21 cellular contexts compared by ENCODE assay signal in the genomic region with DNA sequence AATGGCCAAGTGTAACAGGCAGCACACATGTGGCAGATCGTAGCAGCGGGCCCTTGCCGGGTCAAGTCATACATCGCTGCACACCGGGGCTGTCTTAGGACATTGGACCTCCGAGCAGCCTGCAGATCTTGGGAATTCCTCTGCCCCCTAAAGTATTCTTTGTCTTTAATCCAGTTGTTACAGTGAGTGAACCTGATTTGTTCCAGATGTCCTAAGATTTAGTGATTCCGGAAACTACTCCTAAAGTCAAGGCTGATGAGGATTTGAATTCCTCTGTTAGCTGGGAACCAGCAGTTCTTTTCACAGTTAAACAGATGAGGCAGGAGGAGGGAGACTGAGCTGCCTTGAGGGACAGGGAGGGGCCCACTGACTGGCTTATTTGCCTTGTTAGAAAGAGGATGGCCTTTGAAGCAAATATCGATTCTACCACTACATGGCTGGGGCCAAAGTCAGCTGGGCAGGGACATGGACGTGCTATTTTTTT.
DNase-seq lines count a peak whose midpoint lies in the region; ATAC-seq and TF ChIP-seq lines count a peak whose summit lies in the region.
"Had no signal": no experiment of that assay in that cellular context is flagged by ENCODE, and none has a peak within 500 bp of the region (broad histone marks: within the 10 kb centered on the region; RNA-seq: fewer than 3 reads in every experiment).

No MANE protein-coding gene starts in this region.

- H3K4ac ChIP-seq in trophoblast cell (ENCODE audit: low read depth, low read length) = no peak overlapping the region

- no peak overlapping the region for H3K4me3 Mint-ChIP-seq in nephron progenitor cell
- H3K4me3 Mint-ChIP-seq: activated CD4-positive, alpha-beta memory T cell treated with anti-CD3 and anti-CD28 coated beads for 36 hours; CD8-positive, alpha-beta memory T cell; HFFc6 had no signal

- no peaks in the 10 kb centered on the region for H3K9me3 Mint-ChIP-seq in nephron progenitor cell
- H3K9me3 Mint-ChIP-seq: activated CD4-positive, alpha-beta memory T cell treated with anti-CD3 and anti-CD28 coated beads for 36 hours; CD8-positive, alpha-beta memory T cell; HFFc6 had no signal

- H3K36me3 ChIP-seq in thoracic aorta (no peaks in the 10 kb centered on the region), trophoblast cell (ENCODE audit: control insufficient read depth in 1 of 2, insufficient read depth in 2 of 2, low read length in 2 of 2) (no peaks in the 10 kb centered on the region)
- H3K36me3 ChIP-seq: right atrium auricular region, WERI-Rb-1 had no signal

- in situ Hi-C loops in GM13977 (cut with MboI; ENCODE audit: low pct_unique_long_range_greater_than_20kb, low sequenced_read_pairs, unreplicated experiment) = no loop called here

- WGBS in trophoblast cell (ENCODE audit: extremely low coverage, insufficient coverage, insufficient read length) = no CpG with 5 or more reads among the region's 9 CpGs

- H3K27ac Mint-ChIP-seq in nephron progenitor cell = peak overlapping the region; percentile 83
- H3K27ac Mint-ChIP-seq: activated CD4-positive, alpha-beta memory T cell treated with anti-CD3 and anti-CD28 coated beads for 36 hours; CD8-positive, alpha-beta memory T cell; HFFc6 had no signal

- H3K9ac ChIP-seq in trophoblast cell (ENCODE audit: low read length) = no peak overlapping the region

- DNase-seq in RPMI7951 (ENCODE audit: low read depth) (peak; percentile 50), fibroblast of the conjunctiva (ENCODE audit: low read depth) (peak; percentile 20), nephron progenitor cell (peak; percentile 56), thoracic aorta (ENCODE audit: low spot score) (no peak), trophoblast cell (no peak), GM10248 (ENCODE audit: extremely low spot score) (no peak), GM13977 (ENCODE audit: low spot score) (no peak)
- DNase-seq: activated CD4-positive, alpha-beta memory T cell treated with anti-CD3 and anti-CD28 coated beads for 36 hours; amniotic stem cell; CD8-positive, alpha-beta memory T cell; DMS79 treated with DMSO at 0.1 percent for 48 hours; HFFc6; Kasumi-1; left colon; NCI-H1092; NCI-H2029; NCI-H345; testis; WERI-Rb-1 had no signal

- H2AFZ ChIP-seq in trophoblast cell (ENCODE audit: insufficient read depth, low read length, poor library complexity) = no peak overlapping the region

- H3K4me1 ChIP-seq in thoracic aorta (ENCODE audit: control insufficient read depth in 1 of 2, low read depth in 2 of 2) = peaks cover 20 to 51% of the 10 kb centered on the region in 2 donors
- H3K4me1 ChIP-seq in trophoblast cell (ENCODE audit: control insufficient read depth in 1 of 2, insufficient read depth in 2 of 2, low read length in 2 of 2) = peaks cover 0 to 3% of the 10 kb centered on the region in 2 experiments

- POLR2A ChIA-PET in GM10248 (lab: Yijun Ruan, JAX) = no interaction called here

- H2BK5ac ChIP-seq in trophoblast cell (ENCODE audit: low read depth, low read length, poor library complexity) = no peak overlapping the region

- H3K79me2 ChIP-seq in trophoblast cell (ENCODE audit: control insufficient read depth, insufficient read depth, low read length, poor library complexity) = no peaks in the 10 kb centered on the region

- no peak overlapping the region for H3K23ac ChIP-seq in trophoblast cell (ENCODE audit: low read length)

- no peak overlapping the region for H3K4me2 ChIP-seq in trophoblast cell (ENCODE audit: low read length)

- no peaks in the 10 kb centered on the region for H3K9me3 ChIP-seq in thoracic aorta
- H3K9me3 ChIP-seq in trophoblast cell (ENCODE audit: insufficient read depth, low read depth, low read length) = no peaks in the 10 kb centered on the region
- H3K9me3 ChIP-seq: right atrium auricular region, testis had no signal

- H3K4me3 ChIP-seq in thoracic aorta (no peak overlapping the region), trophoblast cell (ENCODE audit: low read depth, low read length) (no peak overlapping the region)
- H3K4me3 ChIP-seq: right atrium auricular region, testis had no signal

- H4K12ac ChIP-seq in trophoblast cell (ENCODE audit: low read depth, low read length) = no peak overlapping the region

- H4K8ac ChIP-seq in trophoblast cell (ENCODE audit: low read depth, low read length) = no peak overlapping the region

- no peak overlapping the region for H4K91ac ChIP-seq in trophoblast cell (ENCODE audit: low read depth, low read length)

- H3K14ac ChIP-seq in trophoblast cell (ENCODE audit: low read length) = no peak overlapping the region

- peaks cover 5% of the 10 kb centered on the region for H3K36me3 Mint-ChIP-seq in nephron progenitor cell (ENCODE audit: low read depth)
- H3K36me3 Mint-ChIP-seq: activated CD4-positive, alpha-beta memory T cell treated with anti-CD3 and anti-CD28 coated beads for 36 hours; CD8-positive, alpha-beta memory T cell had no signal

- H3K18ac ChIP-seq in trophoblast cell (ENCODE audit: low read length) = no peak overlapping the region

- no peak overlapping the region for H2BK120ac ChIP-seq in trophoblast cell (ENCODE audit: insufficient read depth, low read length, poor library complexity)

- no peaks in the 10 kb centered on the region for H3K79me1 ChIP-seq in trophoblast cell (ENCODE audit: low read length)

- H3K4me1 Mint-ChIP-seq in nephron progenitor cell = peaks cover 62% of the 10 kb centered on the region
- H3K4me1 Mint-ChIP-seq: CD8-positive, alpha-beta memory T cell had no signal

- TF ChIP-seq CTCF in nephron progenitor cell (IDR thresholded peaks at IDR 0.05) (no peak), thoracic aorta (IDR thresholded peaks at IDR 0.05) (no peak), GM10248 (IDR thresholded peaks at IDR 0.05; ENCODE audit: control extremely low read depth, extremely low read depth, low read depth, missing control alignments) (no peak), GM13977 (IDR thresholded peaks at IDR 0.05; ENCODE audit: extremely low read depth, insufficient read depth, missing control alignments) (no peak)

- no peak for ATAC-seq in thoracic aorta (ENCODE audit: insufficient number of reproducible peaks, low FRiP score, low read depth)
- no peak for ATAC-seq in GM21390 (IDR thresholded peaks at IDR 0.05; ENCODE audit: unreplicated experiment)
- ATAC-seq: left colon had no signal

- H3K27me3 ChIP-seq in thoracic aorta (replicated peaks; ENCODE audit: insufficient read depth) (no peaks in the 10 kb centered on the region), trophoblast cell (ENCODE audit: insufficient read depth, low read length) (no peaks in the 10 kb centered on the region)
- H3K27me3 ChIP-seq: right atrium auricular region, testis had no signal

- no peaks in the 10 kb centered on the region for H3K27me3 Mint-ChIP-seq in nephron progenitor cell (ENCODE audit: low read depth, poor library complexity)

- CTCF ChIA-PET in GM10248 (lab: Yijun Ruan, JAX) = no interaction called here

- H2BK12ac ChIP-seq in trophoblast cell (ENCODE audit: low read length) = no peak overlapping the region

- H2AK5ac ChIP-seq in trophoblast cell (ENCODE audit: low read length) = no peak overlapping the region

- H3K27ac ChIP-seq in thoracic aorta (peak overlapping the region; percentile 58 to 71), trophoblast cell (ENCODE audit: low read depth, low read length) (no peak overlapping the region)
- H3K27ac ChIP-seq: right atrium auricular region, WERI-Rb-1 had no signal

Comparison
In these comparisons a context has a peak if more than half of its experiments do, and no peak if none do; other contexts are left out.
1. DNase-seq: peak in RPMI7951 (single experiment), fibroblast of the conjunctiva (single experiment) and nephron progenitor cell (single experiment); none in thoracic aorta (single experiment), trophoblast cell (0 of 2), GM10248 (single experiment) and GM13977 (single experiment).